Comparison of ENCODE assay signal across 4 cellular contexts in the genomic region with DNA sequence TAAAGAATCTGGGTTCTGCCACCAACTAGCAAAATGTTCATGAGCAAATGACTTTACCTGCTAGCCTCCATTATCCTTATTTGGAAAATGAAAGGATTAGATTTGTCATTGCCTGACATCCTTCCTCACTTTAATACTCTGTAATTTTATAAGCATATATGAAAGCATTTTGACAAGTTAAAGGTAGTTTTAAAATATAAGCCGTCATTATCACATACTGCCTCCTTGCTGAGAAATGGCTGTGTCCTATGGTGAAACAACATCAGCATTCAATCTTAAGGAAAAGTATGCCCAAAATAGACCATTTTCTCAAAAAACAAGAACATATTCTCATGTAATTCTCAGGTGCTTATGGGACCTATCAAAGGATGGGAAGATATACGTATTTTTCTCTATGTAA.
"Had no signal": no experiment of that assay in that cellular context is flagged by ENCODE, and none has a peak within 500 bp of the region (broad histone marks: within the 10 kb centered on the region; RNA-seq: fewer than 3 reads in every experiment).

No MANE protein-coding gene starts in this region.

- H3K27ac ChIP-seq: HL-60 had no signal

- DNase-seq: IMR-90, KBM-7 had no signal

- H3K4me3 ChIP-seq: K562 had no signal
